2 cellular contexts compared by ENCODE assay signal in genomic region chr2:51322612-51323011, GRCh38.
TF ChIP-seq lines count a peak whose summit lies in the region.

No MANE protein-coding gene starts in this region.

TF ChIP-seq in HepG2, 621 proteins besides CTCF, POLR2A, EP300 and RAD21 (continued from another document):
- TF ChIP-seq, protein P1, sequence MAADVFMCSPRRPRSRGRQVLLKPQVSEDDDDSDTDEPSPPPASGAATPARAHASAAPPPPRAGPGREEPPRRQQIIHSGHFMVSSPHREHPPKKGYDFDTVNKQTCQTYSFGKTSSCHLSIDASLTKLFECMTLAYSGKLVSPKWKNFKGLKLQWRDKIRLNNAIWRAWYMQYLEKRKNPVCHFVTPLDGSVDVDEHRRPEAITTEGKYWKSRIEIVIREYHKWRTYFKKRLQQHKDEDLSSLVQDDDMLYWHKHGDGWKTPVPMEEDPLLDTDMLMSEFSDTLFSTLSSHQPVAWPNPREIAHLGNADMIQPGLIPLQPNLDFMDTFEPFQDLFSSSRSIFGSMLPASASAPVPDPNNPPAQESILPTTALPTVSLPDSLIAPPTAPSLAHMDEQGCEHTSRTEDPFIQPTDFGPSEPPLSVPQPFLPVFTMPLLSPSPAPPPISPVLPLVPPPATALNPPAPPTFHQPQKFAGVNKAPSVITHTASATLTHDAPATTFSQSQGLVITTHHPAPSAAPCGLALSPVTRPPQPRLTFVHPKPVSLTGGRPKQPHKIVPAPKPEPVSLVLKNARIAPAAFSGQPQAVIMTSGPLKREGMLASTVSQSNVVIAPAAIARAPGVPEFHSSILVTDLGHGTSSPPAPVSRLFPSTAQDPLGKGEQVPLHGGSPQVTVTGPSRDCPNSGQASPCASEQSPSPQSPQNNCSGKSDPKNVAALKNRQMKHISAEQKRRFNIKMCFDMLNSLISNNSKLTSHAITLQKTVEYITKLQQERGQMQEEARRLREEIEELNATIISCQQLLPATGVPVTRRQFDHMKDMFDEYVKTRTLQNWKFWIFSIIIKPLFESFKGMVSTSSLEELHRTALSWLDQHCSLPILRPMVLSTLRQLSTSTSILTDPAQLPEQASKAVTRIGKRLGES (CRISPR knock-in tag; IDR thresholded peaks at IDR 0.05; ENCODE audit: borderline replicate concordance), result no peak
- TF ChIP-seq ZKSCAN5 (CRISPR knock-in tag; IDR thresholded peaks at IDR 0.05) (no peak), ZNF451 (CRISPR knock-in tag; IDR thresholded peaks at IDR 0.05) (no peak), ZNF589 (CRISPR knock-in tag; conservative IDR thresholded peaks at IDR 0.05) (no peak), MAFF (IDR thresholded peaks at IDR 0.05; ENCODE audit: low read depth, low read length) (peak; percentile 96), MAFK (conservative IDR thresholded peaks at IDR 0.05 in 1 of 2, IDR thresholded peaks at IDR 0.05 in 1 of 2; ENCODE audit: low read length in 2 of 2) (peak; percentile 94 to 97)
TF ChIP-seq in HepG2: peak in this region for 2.

TF ChIP-seq in K562, 482 proteins besides CTCF, POLR2A, EP300 and RAD21 (continued from another document):
- no peak for TF ChIP-seq CREB5 (CRISPR knock-in tag; IDR thresholded peaks at IDR 0.05)
- TF ChIP-seq MAFK (IDR thresholded peaks at IDR 0.05; ENCODE audit: low read length), result peak; percentile 81
- no peak for TF ChIP-seq CREM (IDR thresholded peaks at IDR 0.05; ENCODE audit: low read depth)
- peak; percentile 78 for TF ChIP-seq MAFF (IDR thresholded peaks at IDR 0.05; ENCODE audit: low read length)
- TF ChIP-seq ZNF830 (CRISPR knock-in tag; IDR thresholded peaks at IDR 0.05), result no peak
- no peak for TF ChIP-seq NFE2 (IDR thresholded peaks at IDR 0.05; ENCODE audit: low read depth)
- no peak for TF ChIP-seq ZNF175 (CRISPR knock-in tag; IDR thresholded peaks at IDR 0.05; ENCODE audit: low read depth)
- TF ChIP-seq BRD9 (IDR thresholded peaks at IDR 0.05; ENCODE audit: low read depth, partially characterized antibody), result no peak
- no peak for TF ChIP-seq DACH1 (IDR thresholded peaks at IDR 0.05; ENCODE audit: partially characterized antibody)
- peak; percentile 48 for TF ChIP-seq MAFG (tag; conservative IDR thresholded peaks at IDR 0.05)
- no peak for TF ChIP-seq ZNF354B (CRISPR knock-in tag; IDR thresholded peaks at IDR 0.05)
- TF ChIP-seq SP1 (CRISPR knock-in tag; IDR thresholded peaks at IDR 0.05), result no peak
- no peak for TF ChIP-seq RCOR1 (IDR thresholded peaks at IDR 0.05; ENCODE audit: borderline replicate concordance in 1 of 2, low read depth in 2 of 2, low read length in 2 of 2)
- no peak for TF ChIP-seq FOXO4 (CRISPR knock-in tag; IDR thresholded peaks at IDR 0.05)
- no peak for TF ChIP-seq HEY1 (CRISPR knock-in tag; IDR thresholded peaks at IDR 0.05; ENCODE audit: borderline replicate concordance)
- TF ChIP-seq LARP7 (IDR thresholded peaks at IDR 0.05), result no peak
- TF ChIP-seq CBX8 (IDR thresholded peaks at IDR 0.05; ENCODE audit: borderline replicate concordance, extremely low read depth, low read depth, low read length, poor library complexity, severe bottlenecking), result no peak
- TF ChIP-seq NCOA2 (IDR thresholded peaks at IDR 0.05; ENCODE audit: partially characterized antibody in 2 of 2), result no peak
- TF ChIP-seq, protein P2, sequence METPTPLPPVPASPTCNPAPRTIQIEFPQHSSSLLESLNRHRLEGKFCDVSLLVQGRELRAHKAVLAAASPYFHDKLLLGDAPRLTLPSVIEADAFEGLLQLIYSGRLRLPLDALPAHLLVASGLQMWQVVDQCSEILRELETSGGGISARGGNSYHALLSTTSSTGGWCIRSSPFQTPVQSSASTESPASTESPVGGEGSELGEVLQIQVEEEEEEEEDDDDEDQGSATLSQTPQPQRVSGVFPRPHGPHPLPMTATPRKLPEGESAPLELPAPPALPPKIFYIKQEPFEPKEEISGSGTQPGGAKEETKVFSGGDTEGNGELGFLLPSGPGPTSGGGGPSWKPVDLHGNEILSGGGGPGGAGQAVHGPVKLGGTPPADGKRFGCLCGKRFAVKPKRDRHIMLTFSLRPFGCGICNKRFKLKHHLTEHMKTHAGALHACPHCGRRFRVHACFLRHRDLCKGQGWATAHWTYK (CRISPR knock-in tag; IDR thresholded peaks at IDR 0.05), result no peak
- TF ChIP-seq ARID4B (CRISPR knock-in tag; IDR thresholded peaks at IDR 0.05), result no peak
- no peak for TF ChIP-seq ZNF12 (CRISPR knock-in tag; IDR thresholded peaks at IDR 0.05)
- no peak for TF ChIP-seq L3MBTL2 (IDR thresholded peaks at IDR 0.05)
- TF ChIP-seq E2F6 (IDR thresholded peaks at IDR 0.05; ENCODE audit: borderline replicate concordance in 1 of 2, extremely low read depth in 1 of 2, insufficient read depth in 1 of 2, insufficient read length in 1 of 2, low read depth in 1 of 2, low read length in 1 of 2, poor library complexity in 1 of 2, severe bottlenecking in 1 of 2), result no peak
- no peak for TF ChIP-seq HDAC6 (IDR thresholded peaks at IDR 0.05; ENCODE audit: low read depth, low read length)
- peak; percentile 59; the same call in 1 of the 2 replicates for TF ChIP-seq ZNF316 (IDR thresholded peaks at IDR 0.05)
- no peak for TF ChIP-seq ARID2 (IDR thresholded peaks at IDR 0.05)
- no peak for TF ChIP-seq TEAD1 (CRISPR knock-in tag; IDR thresholded peaks at IDR 0.05)
- TF ChIP-seq ZHX1 (conservative IDR thresholded peaks at IDR 0.05; ENCODE audit: low read length), result no peak
- TF ChIP-seq U2AF1 (optimal IDR thresholded peaks at IDR 0.05; ENCODE audit: low read depth, low read length), result no peak
